Comparison of ENCODE assay signal across 8 cellular contexts in genomic region chr5:134904621-134905245, GRCh38. TPM values are rescaled to one million over a fixed set of nuclear protein-coding genes. Genes with fewer than 3 reads are reported as not detected.
DNase-seq lines count a peak whose midpoint lies in the region; ATAC-seq and TF ChIP-seq lines count a peak whose summit lies in the region.

Gene PCBD2 (plus strand): TSS chr5:134905131. CDS start chr5:134905140, 9 bp downstream.

- H3K27me3 Mint-ChIP-seq in activated naive CD4-positive, alpha-beta T cell treated with anti-CD3 and anti-CD28 coated beads, Interleukin-2, amount 50 U/mL, for 24 hours = no peaks in the 10 kb centered on the region
- no peaks in the 10 kb centered on the region for H3K27me3 Mint-ChIP-seq in osteocyte (ENCODE audit: unreplicated experiment)

- H3K4me3 ChIP-seq in GM12865 (ENCODE audit: low read depth, low read length) = peak within 1 kb of the TSS; percentile 79
- peak within 1 kb of the TSS; percentile 94 for H3K4me3 ChIP-seq in thymus (ENCODE audit: low read length)

- H3K27ac Mint-ChIP-seq in activated naive CD4-positive, alpha-beta T cell treated with anti-CD3 and anti-CD28 coated beads, Interleukin-2, amount 50 U/mL, for 24 hours = peak within 1 kb of the TSS; percentile 97
- H3K27ac Mint-ChIP-seq in osteocyte (ENCODE audit: unreplicated experiment) = peak within 1 kb of the TSS; percentile 97

- H3K4me3 Mint-ChIP-seq in activated naive CD4-positive, alpha-beta T cell treated with anti-CD3 and anti-CD28 coated beads, Interleukin-2, amount 50 U/mL, for 24 hours = peak within 1 kb of the TSS; percentile 94
- H3K4me3 Mint-ChIP-seq in osteocyte (ENCODE audit: unreplicated experiment) = peak within 1 kb of the TSS; percentile 93

- DNase-seq in GM12865 (ENCODE audit: low read depth) (peak; percentile 97), NCI-H1092 treated with DMSO at 0.1 percent for 48 hours (lab: John Stamatoyannopoulos, UW) (peak; percentile 86), head of caudate nucleus (peak; percentile 66 to 95 (median 90)), osteocyte (ENCODE audit: extremely low spot score, unreplicated experiment) (peak; percentile 98)

- peaks cover 11% of the 10 kb centered on the region for H3K4me1 Mint-ChIP-seq in activated naive CD4-positive, alpha-beta T cell treated with anti-CD3 and anti-CD28 coated beads, Interleukin-2, amount 50 U/mL, for 24 hours
- peaks cover 10% of the 10 kb centered on the region for H3K4me1 Mint-ChIP-seq in osteocyte (ENCODE audit: unreplicated experiment)

- H3K36me3 ChIP-seq in thymus (ENCODE audit: control insufficient read depth, insufficient read depth) = peaks cover 5% of the 10 kb centered on the region

- TF ChIP-seq CTCF in GM12865 (IDR thresholded peaks at IDR 0.05; ENCODE audit: insufficient read depth, low read depth, low read length, missing control alignments) (peak; percentile 98), osteocyte (IDR thresholded peaks at IDR 0.05) (peak; percentile 96)

- WGBS in thymus = under 1% methylated on average over 83 of the region's 83 CpGs

- H3K27ac ChIP-seq in thymus (ENCODE audit: low read depth) = peak within 1 kb of the TSS; percentile 99

- no peaks in the 10 kb centered on the region for H3K9me3 ChIP-seq in thymus (ENCODE audit: control insufficient read depth)

- peaks cover 3% of the 10 kb centered on the region for H3K36me3 Mint-ChIP-seq in activated naive CD4-positive, alpha-beta T cell treated with anti-CD3 and anti-CD28 coated beads, Interleukin-2, amount 50 U/mL, for 24 hours
- H3K36me3 Mint-ChIP-seq in osteocyte (ENCODE audit: unreplicated experiment) = peaks cover 2% of the 10 kb centered on the region

- intact Hi-C loops in head of caudate nucleus (cut with DNase I) = loop anchor here (2.0 to 5.0 kb wide), 3 partner anchors 28 to 167 kb away; partner anchors contain the start of genes C5orf24 and CAMLG

- no peaks in the 10 kb centered on the region for H3K9me3 Mint-ChIP-seq in activated naive CD4-positive, alpha-beta T cell treated with anti-CD3 and anti-CD28 coated beads, Interleukin-2, amount 50 U/mL, for 24 hours
- no peaks in the 10 kb centered on the region for H3K9me3 Mint-ChIP-seq in osteocyte (ENCODE audit: unreplicated experiment)

- peak; percentile 72 for ATAC-seq in HG02623 (IDR thresholded peaks at IDR 0.05; ENCODE audit: unreplicated experiment)
- peak; percentile 93 for ATAC-seq in SK-N-SH treated with all-trans-retinoic acid at 6 μM for 48 hours

- no peaks in the 10 kb centered on the region for H3K27me3 ChIP-seq in thymus (ENCODE audit: control insufficient read depth, insufficient read depth)

- peaks cover 3% of the 10 kb centered on the region for H3K4me1 ChIP-seq in thymus (ENCODE audit: control insufficient read depth, insufficient read depth, low read length)

TF ChIP-seq in SK-N-SH treated with all-trans-retinoic acid at 6 μM for 48 hours, 23 proteins besides CTCF, POLR2A, EP300 and RAD21:
- TF ChIP-seq TOX (CRISPR knock-in tag; IDR thresholded peaks at IDR 0.05; ENCODE audit: borderline replicate concordance) = no peak
- TF ChIP-seq ZNF8 (CRISPR knock-in tag; IDR thresholded peaks at IDR 0.05) = 0 out of 2 replicates have a peak, but pooled peaks have one; percentile 37
- peak; percentile 41; the same call in 1 of the 2 replicates for TF ChIP-seq ZFP3 (CRISPR knock-in tag; IDR thresholded peaks at IDR 0.05)
- no peak for TF ChIP-seq TCF4 (CRISPR knock-in tag; IDR thresholded peaks at IDR 0.05; ENCODE audit: borderline replicate concordance)
- TF ChIP-seq RARB (CRISPR knock-in tag; IDR thresholded peaks at IDR 0.05) = no peak

RNA-seq across cellular contexts. Expression of gene PCBD2, which starts in this region (rescaled TPM):
- total RNA-seq in osteocyte = 8.5 and 11.8 TPM in 2 replicates
- 6.8 TPM for polyA plus RNA-seq in thymus

Comparison
In these comparisons a context has a peak if more than half of its experiments do, and no peak if none do; other contexts are left out.
1. Peak in every context shown above with its lines: DNase-seq, ATAC-seq, H3K4me3 ChIP-seq and H3K27ac ChIP-seq.